1 cellular context compared by ENCODE assay signal in genomic region chr11:16780146-16780545, GRCh38.
TF ChIP-seq lines count a peak whose summit lies in the region.

No MANE protein-coding gene starts in this region.

TF ChIP-seq in IMR-90, 13 proteins besides CTCF, POLR2A, EP300 and RAD21 (continued from another document):
- TF ChIP-seq, protein P1, sequence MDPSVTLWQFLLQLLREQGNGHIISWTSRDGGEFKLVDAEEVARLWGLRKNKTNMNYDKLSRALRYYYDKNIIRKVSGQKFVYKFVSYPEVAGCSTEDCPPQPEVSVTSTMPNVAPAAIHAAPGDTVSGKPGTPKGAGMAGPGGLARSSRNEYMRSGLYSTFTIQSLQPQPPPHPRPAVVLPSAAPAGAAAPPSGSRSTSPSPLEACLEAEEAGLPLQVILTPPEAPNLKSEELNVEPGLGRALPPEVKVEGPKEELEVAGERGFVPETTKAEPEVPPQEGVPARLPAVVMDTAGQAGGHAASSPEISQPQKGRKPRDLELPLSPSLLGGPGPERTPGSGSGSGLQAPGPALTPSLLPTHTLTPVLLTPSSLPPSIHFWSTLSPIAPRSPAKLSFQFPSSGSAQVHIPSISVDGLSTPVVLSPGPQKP (IDR thresholded peaks at IDR 0.05; ENCODE audit: borderline replicate concordance, low read depth, low read length): no peak
